21 cellular contexts compared by ENCODE assay signal in the genomic region with DNA sequence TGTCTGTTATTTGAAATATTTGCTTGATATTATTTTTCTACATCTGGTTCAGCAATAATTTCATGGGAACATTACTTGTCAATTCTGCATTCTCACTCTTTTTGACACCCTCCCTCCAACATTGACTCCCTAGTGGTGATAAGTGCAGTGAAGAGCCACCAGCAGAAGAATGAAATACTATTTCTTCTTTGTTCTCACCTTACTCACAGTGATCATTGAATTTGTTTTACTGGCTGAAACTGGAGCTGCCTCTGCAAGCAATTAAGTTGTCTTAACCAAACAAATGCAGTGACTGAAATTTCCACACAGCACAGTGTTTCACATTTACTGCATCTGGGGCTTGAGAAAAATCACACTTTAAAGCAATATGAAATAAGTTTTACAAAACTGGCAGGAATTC.
"Had no signal": no experiment of that assay in that cellular context is flagged by ENCODE, and none has a peak within 500 bp of the region (broad histone marks: within the 10 kb centered on the region; RNA-seq: fewer than 3 reads in every experiment).

No MANE protein-coding gene starts in this region.

- H3K9me3 ChIP-seq: pancreas, right lobe of liver, uterus had no signal

- ATAC-seq: activated naive CD8-positive, alpha-beta T cell treated with anti-CD3 and anti-CD28 coated beads, Interleukin-2, amount 50 U/mL, for 24 hours; effector memory CD8-positive, alpha-beta T cell; naive thymus-derived CD4-positive, alpha-beta T cell; pancreas; right lobe of liver had no signal

- H3K27ac ChIP-seq: pancreas, right lobe of liver, tibial nerve, uterus, WERI-Rb-1 had no signal

- H3K36me3 ChIP-seq: pancreas, right lobe of liver, tibial nerve, uterus, WERI-Rb-1 had no signal

- H3K4me1 ChIP-seq: pancreas, right lobe of liver, tibial nerve, uterus had no signal

- FAIRE-seq: pancreas, small intestine had no signal

- DNase-seq: activated CD4-positive, alpha-beta T cell treated with anti-CD3 and anti-CD28 coated beads for 1 hour; activated CD8-positive, alpha-beta memory T cell treated with anti-CD3 and anti-CD28 coated beads for 24 hours; activated CD8-positive, alpha-beta memory T cell treated with anti-CD3 and anti-CD28 coated beads, Interleukin-2, amount 50 U/mL, for 48 hours; activated effector memory CD4-positive, alpha-beta T cell treated with Interleukin-2 at 50 U/mL for 16 hours; activated naive CD4-positive, alpha-beta T cell treated with anti-CD3 and anti-CD28 coated beads, Interleukin-2, amount 10 ng/mL, durations not matched to agents 7 days and 5 days; activated naive CD8-positive, alpha-beta T cell treated with anti-CD3 and anti-CD28 coated beads, Interleukin-2, amount 50 U/mL, for 24 hours; activated T-cell treated with anti-CD3 and anti-CD28 coated beads, Interleukin-2, amount 50 U/mL, for 48 hours; anterior cingulate cortex; caudate nucleus; effector memory CD8-positive, alpha-beta T cell; immature natural killer cell; mesendoderm; naive thymus-derived CD4-positive, alpha-beta T cell; pancreas; right lobe of liver; small intestine; stimulated activated CD4-positive, alpha-beta T cell treated with anti-CD3 and anti-CD28 coated beads, Interleukin-15, amount 100 ng/mL, for 24 hours; stimulated activated CD4-positive, alpha-beta T cell treated with anti-CD3 and anti-CD28 coated beads, Interleukin-2, amount 100 ng/mL, for 48 hours; uterus; WERI-Rb-1 had no signal

- H3K4me3 ChIP-seq: pancreas, right lobe of liver, tibial nerve, uterus had no signal

- H3K27me3 ChIP-seq: right lobe of liver, tibial nerve, uterus had no signal
